ENCODE assay signal across 11 cellular contexts in the genomic region with DNA sequence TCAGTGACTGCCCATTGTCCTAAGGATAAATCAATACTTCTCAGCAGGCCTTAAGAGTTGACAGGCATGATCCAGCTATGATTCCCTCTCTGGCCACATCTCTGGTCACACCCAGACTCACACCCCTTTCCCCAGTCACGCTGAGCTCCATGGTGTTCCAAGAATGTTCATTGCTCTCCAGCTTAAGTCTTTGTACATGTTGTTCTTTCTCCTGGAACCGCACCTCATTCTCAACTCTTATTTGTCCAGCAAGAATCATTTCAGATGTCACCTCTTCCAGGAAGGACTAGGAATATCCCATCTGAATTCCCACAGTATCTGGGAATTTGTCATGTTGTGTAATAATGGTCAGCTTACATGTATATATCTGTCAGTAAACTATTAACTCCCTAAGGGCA.
DNase-seq lines count a peak whose midpoint lies in the region; ATAC-seq and TF ChIP-seq lines count a peak whose summit lies in the region.
"Had no signal": no experiment of that assay in that cellular context is flagged by ENCODE, and none has a peak within 500 bp of the region (broad histone marks: within the 10 kb centered on the region; RNA-seq: fewer than 3 reads in every experiment).

No MANE protein-coding gene starts in this region.

- peaks cover 0 to 21% of the 10 kb centered on the region in 2 donors for H3K4me1 ChIP-seq in left lung
- peaks cover 34 to 50% (median 46%) of the 10 kb centered on the region in 3 donors for H3K4me1 ChIP-seq in skeletal muscle tissue (ENCODE audit: control insufficient read depth in 3 of 3, insufficient read depth in 3 of 3, low read length in 3 of 3)
- H3K4me1 ChIP-seq in BE2C, result no peaks in the 10 kb centered on the region

- CTCF ChIA-PET in GM10248 (lab: Yijun Ruan, JAX), result interaction anchor here (0.6 to 2.6 kb wide), 4 partner anchors 19 to 192 kb away, joined by 3 to 6 read pairs (median 3); no protein-coding TSS in a partner anchor

- peak overlapping the region in 1 of 59 donors; percentile 42 for H3K4me3 ChIP-seq in dorsolateral prefrontal cortex
- no peak overlapping the region for H3K4me3 ChIP-seq in left lung
- no peak overlapping the region for H3K4me3 ChIP-seq in skeletal muscle tissue (ENCODE audit: low read length in 3 of 3)
- H3K4me3 ChIP-seq in BE2C (ENCODE audit: low read depth, low read length), result no peak overlapping the region

- H3K36me3 ChIP-seq in left lung (no peaks in the 10 kb centered on the region), skeletal muscle tissue (ENCODE audit: control insufficient read depth in 3 of 3, insufficient read depth in 3 of 3, low read length in 3 of 3) (no peaks in the 10 kb centered on the region), BE2C (no peaks in the 10 kb centered on the region)

- H3K27ac ChIP-seq in dorsolateral prefrontal cortex, result peak overlapping the region in 50 of 59 donors; percentile 0 to 93 (median 67)
- peak overlapping the region in 1 of 2 donors; percentile 24 for H3K27ac ChIP-seq in left lung
- H3K27ac ChIP-seq in skeletal muscle tissue (ENCODE audit: low read depth, low read length), result peak overlapping the region; percentile 61

- TF ChIP-seq CTCF in dorsolateral prefrontal cortex (IDR thresholded peaks at IDR 0.05 in 54 of 56, conservative IDR thresholded peaks at IDR 0.05 in 2 of 56; ENCODE audit: low read depth in 1 of 56, partially characterized antibody in 56 of 56), result no peak
- TF ChIP-seq CTCF in left lung (IDR thresholded peaks at IDR 0.05), result no peak
- no peak for TF ChIP-seq CTCF in BE2C (IDR thresholded peaks at IDR 0.05; ENCODE audit: low read depth, low read length)
- no peak for TF ChIP-seq CTCF in GM10248 (IDR thresholded peaks at IDR 0.05; ENCODE audit: control extremely low read depth, extremely low read depth, low read depth, missing control alignments)

- in situ Hi-C loops in Caki2 (cut with HindIII; ENCODE audit: low pct_unique_long_range_greater_than_20kb, low sequenced_read_pairs), result no loop called here

- peak; percentile 7 for DNase-seq in Caki2 (ENCODE audit: low read depth)
- no peak for DNase-seq in dorsolateral prefrontal cortex
- no peak for DNase-seq in left lung
- DNase-seq in BE2C, result no peak
- no peak for DNase-seq in GM10248 (ENCODE audit: extremely low spot score)
- DNase-seq in stimulated activated CD8-positive, alpha-beta memory T cell treated with anti-CD3 and anti-CD28 coated beads, Interleukin-4, amount 100 ng/mL, for 48 hours, result no peak
- DNase-seq: activated B cell treated with CpG ODN at 0.5 μM for 24 hours, activated T-cell treated with anti-CD3 and anti-CD28 coated beads for 4 hours, amygdala had no signal

- intact Hi-C loops in dorsolateral prefrontal cortex (cut with DNase I) (loop anchor here in 1 of 2 donors (10.0 kb wide), 1 partner anchor 431 kb away; no protein-coding TSS in a partner anchor), left lung (cut with DNase I) (no loop called here)

- no peaks in the 10 kb centered on the region for H3K27me3 ChIP-seq in dorsolateral prefrontal cortex
- no peaks in the 10 kb centered on the region for H3K27me3 ChIP-seq in left lung
- H3K27me3 ChIP-seq in skeletal muscle tissue (ENCODE audit: control insufficient read depth in 3 of 3, insufficient read depth in 3 of 3, low read length in 3 of 3), result no peaks in the 10 kb centered on the region
- no peaks in the 10 kb centered on the region for H3K27me3 ChIP-seq in BE2C

- ATAC-seq in left lung, result peak; percentile 39
- no peak for ATAC-seq in GM19023 (IDR thresholded peaks at IDR 0.05; ENCODE audit: unreplicated experiment)

- peak overlapping the region in 1 of 3 donors; percentile 47 for H3K9ac ChIP-seq in skeletal muscle tissue (ENCODE audit: low read depth in 1 of 3, low read length in 3 of 3)

- H3K9me3 ChIP-seq in left lung (no peaks in the 10 kb centered on the region), skeletal muscle tissue (ENCODE audit: control insufficient read depth in 3 of 3, low read length in 3 of 3) (no peaks in the 10 kb centered on the region), BE2C (no peaks in the 10 kb centered on the region)

- POLR2A ChIA-PET in GM10248 (lab: Yijun Ruan, JAX), result no interaction called here
